21 cellular contexts compared by ENCODE assay signal in the genomic region with DNA sequence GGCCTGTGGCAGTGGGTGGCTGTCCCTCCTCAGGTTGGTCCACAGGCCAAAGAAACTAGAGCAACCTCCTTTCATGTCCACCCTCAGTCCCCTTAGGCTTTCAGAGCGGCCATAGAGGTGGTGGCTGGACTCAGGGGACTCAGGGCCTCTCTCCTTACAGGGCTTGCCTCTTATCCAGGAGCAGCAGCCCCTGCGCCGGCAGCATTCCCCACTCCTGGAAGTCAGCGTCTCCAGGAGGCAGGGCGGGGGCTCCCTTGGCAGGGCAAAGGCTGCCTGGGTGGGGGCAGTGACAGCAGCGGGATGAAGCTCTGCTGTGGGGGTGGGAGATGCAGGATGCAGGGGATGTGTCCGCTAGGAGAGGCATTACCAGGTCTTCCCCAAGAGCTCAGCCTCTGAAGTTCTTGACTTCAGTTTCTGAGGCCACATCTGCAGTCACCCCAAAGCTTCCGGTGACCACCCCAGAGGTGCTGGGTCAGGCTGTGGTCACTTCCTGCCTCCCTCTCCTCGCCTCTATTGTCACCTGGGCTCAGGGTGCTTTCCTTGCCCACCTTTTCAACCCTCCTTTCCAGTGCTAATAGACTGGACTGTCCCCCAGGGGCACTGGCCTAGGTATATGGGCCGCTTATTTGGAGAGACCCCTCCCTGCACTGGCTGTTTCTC. TPM values are rescaled to one million over a fixed set of nuclear protein-coding genes. Genes with fewer than 3 reads are reported as not detected.
DNase-seq lines count a peak whose midpoint lies in the region; ATAC-seq and TF ChIP-seq lines count a peak whose summit lies in the region.
"Had no signal": no experiment of that assay in that cellular context is flagged by ENCODE, and none has a peak within 500 bp of the region (broad histone marks: within the 10 kb centered on the region; RNA-seq: fewer than 3 reads in every experiment).

No MANE protein-coding gene starts in this region.

- peak; percentile 47 for DNase-seq in right atrium auricular region (ENCODE audit: low spot score)
- no peak for DNase-seq in left ventricle myocardium superior
- peak; percentile 43 for DNase-seq in activated CD8-positive, alpha-beta memory T cell treated with anti-CD3 and anti-CD28 coated beads, Interleukin-2, amount 50 U/mL, for 48 hours
- DNase-seq in lower lobe of right lung: peak; percentile 27
- DNase-seq in aorta: peak in 1 of 2 donors; percentile 69
- DNase-seq in NCI-H1092 treated with DMSO at 0.1 percent for 48 hours (lab: John Stamatoyannopoulos, UW): no peak
- DNase-seq: activated CD4-positive, alpha-beta T cell treated with anti-CD3 and anti-CD28 coated beads for 48 hours; activated effector memory CD4-positive, alpha-beta T cell treated with Interleukin-2 at 50 U/mL for 16 hours; colonic mucosa; GOT3; NCI-H146; NCI-H2171 treated with DMSO at 0.1 percent for 48 hours; NCI-H524; NK-92 treated with Interleukin-12 subunit alpha and Interleukin-12 subunit beta, amount 100 ng/mL, for 24 hours; nucleus accumbens; small intestine had no signal

- peak overlapping the region in 1 of 2 donors; percentile 11 for H3K27ac ChIP-seq in right atrium auricular region
- no peak overlapping the region for H3K27ac ChIP-seq in lower lobe of right lung
- H3K27ac ChIP-seq in aorta (ENCODE audit: low read depth in 1 of 2, low read length in 2 of 2): no peak overlapping the region
- H3K27ac ChIP-seq in gastroesophageal sphincter: peak overlapping the region in 2 of 4 donors; percentile 52 to 62
- H3K27ac ChIP-seq: colonic mucosa, testis had no signal

- WGBS in aorta, 2 donors: 89 to 92% methylated on average over 10 of the region's 10 CpGs
- no CpG with 5 or more reads among the region's 10 CpGs for WGBS in gastroesophageal sphincter (ENCODE audit: low coverage in 1 of 2), 2 donors

- no peak for TF ChIP-seq EP300 in gastroesophageal sphincter (IDR thresholded peaks at IDR 0.05)

- H3K9me3 ChIP-seq in right atrium auricular region: no peaks in the 10 kb centered on the region
- peaks cover 11% of the 10 kb centered on the region for H3K9me3 ChIP-seq in lower lobe of right lung
- no peaks in the 10 kb centered on the region for H3K9me3 ChIP-seq in aorta (ENCODE audit: control insufficient read depth, low read length)
- peaks cover 0 to 24% (median 0%) of the 10 kb centered on the region in 3 donors for H3K9me3 ChIP-seq in gastroesophageal sphincter
- H3K9me3 ChIP-seq: adrenal gland, colonic mucosa, testis had no signal

- H3K36me3 ChIP-seq in right atrium auricular region: no peaks in the 10 kb centered on the region
- no peaks in the 10 kb centered on the region for H3K36me3 ChIP-seq in lower lobe of right lung
- no peaks in the 10 kb centered on the region for H3K36me3 ChIP-seq in aorta (ENCODE audit: control insufficient read depth in 1 of 2, insufficient read depth in 2 of 2, low read length in 1 of 2)
- H3K36me3 ChIP-seq in gastroesophageal sphincter: no peaks in the 10 kb centered on the region
- H3K36me3 ChIP-seq: adrenal gland, breast epithelium, colonic mucosa had no signal

- H3K27me3 ChIP-seq in right atrium auricular region: no peaks in the 10 kb centered on the region
- H3K27me3 ChIP-seq in lower lobe of right lung (ENCODE audit: low read depth): no peaks in the 10 kb centered on the region
- H3K27me3 ChIP-seq in aorta (ENCODE audit: control insufficient read depth in 1 of 2, insufficient read depth in 2 of 2, low read length in 1 of 2): no peaks in the 10 kb centered on the region
- peaks cover 34% of the 10 kb centered on the region for H3K27me3 ChIP-seq in gastroesophageal sphincter
- H3K27me3 ChIP-seq: adrenal gland, breast epithelium, colonic mucosa, testis had no signal

- no peak overlapping the region for H3K4me3 ChIP-seq in right atrium auricular region
- H3K4me3 ChIP-seq in lower lobe of right lung: no peak overlapping the region
- H3K4me3 ChIP-seq in aorta (ENCODE audit: low read length in 2 of 2): no peak overlapping the region
- no peak overlapping the region for H3K4me3 ChIP-seq in gastroesophageal sphincter
- H3K4me3 ChIP-seq: adrenal gland, breast epithelium, colonic mucosa, testis had no signal

- no peak for TF ChIP-seq POLR2A in gastroesophageal sphincter (IDR thresholded peaks at IDR 0.05)

- no peak for TF ChIP-seq CTCF in right atrium auricular region (IDR thresholded peaks at IDR 0.05)
- no peak for TF ChIP-seq CTCF in lower lobe of right lung (IDR thresholded peaks at IDR 0.05)
- TF ChIP-seq CTCF in gastroesophageal sphincter (IDR thresholded peaks at IDR 0.05): no peak

- ATAC-seq in left ventricle myocardium superior (no peak), lower lobe of right lung (no peak), aorta (ENCODE audit: low FRiP score) (peak; percentile 28), gastroesophageal sphincter (no peak)

- H3K4me1 ChIP-seq in right atrium auricular region: peaks cover 0 to 16% of the 10 kb centered on the region in 2 donors
- H3K4me1 ChIP-seq in lower lobe of right lung: peaks cover 8% of the 10 kb centered on the region
- H3K4me1 ChIP-seq in aorta (ENCODE audit: control insufficient read depth in 1 of 2, insufficient read depth in 2 of 2, low read length in 2 of 2): no peaks in the 10 kb centered on the region
- peaks cover 0 to 18% (median 10%) of the 10 kb centered on the region in 3 donors for H3K4me1 ChIP-seq in gastroesophageal sphincter
- H3K4me1 ChIP-seq: adrenal gland, breast epithelium, colonic mucosa had no signal

- intact Hi-C loops in left ventricle myocardium superior (cut with micrococcal nuclease) (no loop called here), lower lobe of right lung (cut with DNase I) (no loop called here), aorta (cut with DNase I) (no loop called here)

RNA-seq across cellular contexts. Expression of gene GPR55, which starts 8.6 kb away (rescaled TPM):
- total RNA-seq in right atrium auricular region (not detected), left ventricle myocardium superior (not detected), lower lobe of right lung (0.74 TPM), aorta (under 1 TPM in 1 of 2 donors, not detected in 1; 0.18 TPM), gastroesophageal sphincter (under 1 TPM in 2 of 4 donors, not detected in 2; 0.08 to 0.12 TPM)
- not detected for polyA plus RNA-seq in aorta
- total RNA-seq: fibroblast of lung had no signal
- polyA plus RNA-seq: fibroblast of lung had no signal

Comparison
In these comparisons a context has a peak if more than half of its experiments do, and no peak if none do; other contexts are left out.
1. DNase-seq: peak in right atrium auricular region (single experiment), activated CD8-positive, alpha-beta memory T cell treated with anti-CD3 and anti-CD28 coated beads, Interleukin-2, amount 50 U/mL, for 48 hours (single experiment) and lower lobe of right lung (single experiment); none in left ventricle myocardium superior (single experiment) and NCI-H1092 treated with DMSO at 0.1 percent for 48 hours (single experiment).